Comparison of ENCODE assay signal across 23 cellular contexts in the genomic region with DNA sequence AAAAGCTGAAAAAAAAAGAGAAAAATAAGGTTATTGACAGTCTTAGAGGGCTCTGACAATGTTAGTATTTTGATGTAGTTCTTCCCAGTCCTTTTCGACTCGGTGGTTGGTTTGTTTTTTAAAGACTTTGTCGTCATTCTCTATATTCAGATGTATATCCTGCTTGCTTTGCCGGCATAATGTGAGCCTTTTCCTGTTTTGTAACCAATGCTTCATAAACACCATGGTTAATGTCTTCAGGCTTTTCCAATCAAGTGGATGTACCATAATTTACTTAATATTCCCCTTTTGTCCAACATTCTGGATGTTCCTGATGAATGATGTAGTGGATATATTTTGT. TPM values are rescaled to one million over a fixed set of nuclear protein-coding genes. Genes with fewer than 3 reads are reported as not detected.
DNase-seq lines count a peak whose midpoint lies in the region; ATAC-seq and TF ChIP-seq lines count a peak whose summit lies in the region.
"Had no signal": no experiment of that assay in that cellular context is flagged by ENCODE, and none has a peak within 500 bp of the region (broad histone marks: within the 10 kb centered on the region; RNA-seq: fewer than 3 reads in every experiment).

No MANE protein-coding gene starts in this region.

- no peak overlapping the region for H2AFZ ChIP-seq in PC-3 (ENCODE audit: low read length)
- no peak overlapping the region for H2AFZ ChIP-seq in osteoblast (ENCODE audit: low read length)

- POLR2A ChIA-PET in PC-3 (lab: Charles Lee; ENCODE audit: unreplicated experiment) = no interaction called here

- TF ChIP-seq CTCF in PC-3 (conservative IDR thresholded peaks at IDR 0.05; ENCODE audit: low read depth, low read length) (no peak), glutamatergic neuron (IDR thresholded peaks at IDR 0.05; ENCODE audit: partially characterized antibody, unreplicated experiment) (no peak), osteoblast (IDR thresholded peaks at IDR 0.05; ENCODE audit: extremely low read depth, low read depth, low read length) (no peak)

- CTCF ChIA-PET in PC-3 (lab: Charles Lee) = no interaction called here

- H4K20me1 ChIP-seq in BLaER1 treated with 17β-estradiol and CSF1 and Interleukin-3, amounts not matched to agents 10 nM and 100 nM = peaks cover 43 to 96% (median 84%) of the 10 kb centered on the region in 11 experiments; a peak in 21 of 22 replicates
- H4K20me1 ChIP-seq in PC-3 (ENCODE audit: low read length) = peaks cover 8% of the 10 kb centered on the region; the same call in 1 of the 2 replicates
- H4K20me1 ChIP-seq in osteoblast (ENCODE audit: insufficient read depth, low read length) = peaks cover 78% of the 10 kb centered on the region

- intact Hi-C loops in PC-3 (cut with micrococcal nuclease) = no loop called here

- H3K36me3 ChIP-seq in BLaER1 treated with 17β-estradiol and CSF1 and Interleukin-3, amounts not matched to agents 10 nM and 100 nM = peaks cover 0 to 23% (median 4%) of the 10 kb centered on the region in 11 experiments; a peak in 9 of 22 replicates
- 0 out of 2 replicates have a peak, but pooled peaks cover 5% of the 10 kb centered on the region for H3K36me3 ChIP-seq in PC-3 (ENCODE audit: low read depth, low read length)
- H3K36me3 ChIP-seq in osteoblast (ENCODE audit: insufficient read depth, low read length) = no peaks in the 10 kb centered on the region
- H3K36me3 ChIP-seq: gastroesophageal sphincter, ovary, right atrium auricular region had no signal

- no peak for DNase-seq in PC-3
- no peak for DNase-seq in glutamatergic neuron
- peak; percentile 83 for DNase-seq in osteoblast (ENCODE audit: insufficient read length, low spot score, missing footprints)
- DNase-seq: activated CD4-positive, alpha-beta T cell treated with anti-CD3 and anti-CD28 coated beads, Interleukin-2, amount 10 ng/mL, durations not matched to agents 7 days and 5 days; AML-193; amniotic stem cell; Caco-2; central memory CD4-positive, alpha-beta T cell; HCEC 1CT; Kasumi-1; mucosa of descending colon; NCI-H1092 treated with DMSO at 0.1 percent for 48 hours; NCI-H2029 treated with DMSO at 0.1 percent for 48 hours; ovary had no signal

- H3K27ac ChIP-seq in BLaER1 treated with 17β-estradiol and CSF1 and Interleukin-3, amounts not matched to agents 10 nM and 100 nM = peak overlapping the region in 10 of 11 experiments; percentile 65 to 83 (median 72); a peak in 21 of 22 replicates
- H3K27ac ChIP-seq in PC-3 (ENCODE audit: low read length) (0 out of 2 replicates have a peak overlapping the region, but pooled peaks have one; percentile 2), osteoblast (ENCODE audit: low read depth, low read length) (no peak overlapping the region)
- H3K27ac ChIP-seq: ovary, VCaP had no signal

- H3K9me3 ChIP-seq in BLaER1 treated with 17β-estradiol and CSF1 and Interleukin-3, amounts not matched to agents 10 nM and 100 nM (replicated peaks in 1 of 11) = no peaks in the 10 kb centered on the region
- H3K9me3 ChIP-seq in PC-3 (ENCODE audit: low read length) (no peaks in the 10 kb centered on the region), osteoblast (ENCODE audit: low read depth, low read length) (no peaks in the 10 kb centered on the region)
- H3K9me3 ChIP-seq: Caco-2, gastroesophageal sphincter, mucosa of descending colon, ovary, right atrium auricular region had no signal

- H3K9ac ChIP-seq in BLaER1 treated with 17β-estradiol and CSF1 and Interleukin-3, amounts not matched to agents 10 nM and 100 nM = peak overlapping the region; percentile 42 to 84 (median 74); a peak in 18 of 22 replicates
- no peak overlapping the region for H3K9ac ChIP-seq in PC-3 (ENCODE audit: low read length)

- peaks cover 47% of the 10 kb centered on the region for H3K4me1 Mint-ChIP-seq in glutamatergic neuron (ENCODE audit: low read depth, unreplicated experiment)

- H3F3A ChIP-seq in PC-3 (ENCODE audit: low read length, unreplicated experiment) = no peaks in the 10 kb centered on the region

- peaks cover 65 to 92% (median 87%) of the 10 kb centered on the region in 10 experiments for H3K4me1 ChIP-seq in BLaER1 treated with 17β-estradiol and CSF1 and Interleukin-3, amounts not matched to agents 10 nM and 100 nM
- H3K4me1 ChIP-seq in PC-3 (ENCODE audit: insufficient read depth, low read length) (peaks cover 23% of the 10 kb centered on the region), osteoblast (ENCODE audit: insufficient read depth, low read length) (peaks cover 17% of the 10 kb centered on the region)
- H3K4me1 ChIP-seq: Caco-2 had no signal

- H3K9me3 Mint-ChIP-seq in glutamatergic neuron (ENCODE audit: unreplicated experiment) = peaks cover 32% of the 10 kb centered on the region
- H3K9me3 Mint-ChIP-seq: activated CD4-positive, alpha-beta T cell treated with anti-CD3 and anti-CD28 coated beads, Interleukin-2, amount 10 ng/mL, durations not matched to agents 7 days and 5 days; activated T-helper 2 cell treated with anti-CD3 and anti-CD28 coated beads, Interferon-gamma antibody, Interleukin-2, Interleukin-4, amounts not matched to agents 10 μg/mL and 5 μg/mL and 100 μg/mL, durations not matched to agents 14 hours and 24 hours and 36 hours had no signal

- no peaks in the 10 kb centered on the region for H3K36me3 Mint-ChIP-seq in glutamatergic neuron (ENCODE audit: unreplicated experiment)

- H3K4me2 ChIP-seq in BLaER1 treated with 17β-estradiol and CSF1 and Interleukin-3, amounts not matched to agents 10 nM and 100 nM = peak overlapping the region; percentile 96 to 100 (median 98)
- H3K4me2 ChIP-seq in PC-3 (ENCODE audit: low read length) = no peak overlapping the region
- no peak overlapping the region for H3K4me2 ChIP-seq in osteoblast (ENCODE audit: insufficient read depth, low read length)

- H3K27me3 ChIP-seq in BLaER1 treated with 17β-estradiol and CSF1 and Interleukin-3, amounts not matched to agents 10 nM and 100 nM = peaks cover 14 to 22% (median 16%) of the 10 kb centered on the region in 11 experiments
- H3K27me3 ChIP-seq in PC-3 (ENCODE audit: low read length) (no peaks in the 10 kb centered on the region), osteoblast (ENCODE audit: insufficient read depth, low read length) (no peaks in the 10 kb centered on the region)
- H3K27me3 ChIP-seq: gastroesophageal sphincter, ovary, right atrium auricular region had no signal

- peak overlapping the region in 1 of 10 experiments; percentile 71; a peak in 1 of 20 replicates for H3K4me3 ChIP-seq in BLaER1 treated with 17β-estradiol and CSF1 and Interleukin-3, amounts not matched to agents 10 nM and 100 nM
- H3K4me3 ChIP-seq in PC-3 (ENCODE audit: low read length) (no peak overlapping the region), osteoblast (ENCODE audit: insufficient read depth, low read length) (no peak overlapping the region)
- H3K4me3 ChIP-seq: gastroesophageal sphincter, mucosa of descending colon, ovary, right atrium auricular region had no signal

- H3K9me2 ChIP-seq in PC-3 (replicated peaks; ENCODE audit: low read length) = no peaks in the 10 kb centered on the region

- ATAC-seq in PC-3 = no peak
- no peak for ATAC-seq in GM19455 (IDR thresholded peaks at IDR 0.05; ENCODE audit: unreplicated experiment)
- ATAC-seq in HG02571 (IDR thresholded peaks at IDR 0.05; ENCODE audit: unreplicated experiment) = no peak
- ATAC-seq in GM18868 (IDR thresholded peaks at IDR 0.05; ENCODE audit: unreplicated experiment) = no peak
- ATAC-seq: esophagus mucosa, gastroesophageal sphincter, mucosa of descending colon had no signal

- H3K27ac Mint-ChIP-seq in glutamatergic neuron (ENCODE audit: unreplicated experiment) = no peak overlapping the region
- H3K27ac Mint-ChIP-seq: activated CD4-positive, alpha-beta T cell treated with anti-CD3 and anti-CD28 coated beads, Interleukin-2, amount 10 ng/mL, durations not matched to agents 7 days and 5 days; activated T-helper 2 cell treated with anti-CD3 and anti-CD28 coated beads, Interferon-gamma antibody, Interleukin-2, Interleukin-4, amounts not matched to agents 10 μg/mL and 5 μg/mL and 100 μg/mL, durations not matched to agents 14 hours and 24 hours and 36 hours had no signal

- no TSS peak for BruUV-seq in PC-3 (replicated peaks; lab: Mats Ljungman, UMichigan)

- H3K4me3 Mint-ChIP-seq in glutamatergic neuron (ENCODE audit: unreplicated experiment) = peak overlapping the region; percentile 70
- H3K4me3 Mint-ChIP-seq: activated CD4-positive, alpha-beta T cell treated with anti-CD3 and anti-CD28 coated beads, Interleukin-2, amount 10 ng/mL, durations not matched to agents 7 days and 5 days had no signal

- peaks cover 64% of the 10 kb centered on the region for H3K79me2 ChIP-seq in PC-3 (ENCODE audit: low read length)
- peaks cover 75% of the 10 kb centered on the region for H3K79me2 ChIP-seq in osteoblast (ENCODE audit: insufficient read depth, low read length)

- peaks cover 19% of the 10 kb centered on the region for H3K27me3 Mint-ChIP-seq in glutamatergic neuron (ENCODE audit: unreplicated experiment)

RNA-seq across cellular contexts. Expression of gene RAI1, which starts 45.4 kb away (rescaled TPM):
- 33.0 and 64.2 TPM in 2 replicates for total RNA-seq in PC-3 (2014; rRNA removed)
- 70.2 TPM for total RNA-seq in glutamatergic neuron (ENCODE audit: unreplicated experiment)
- 14.4 and 15.6 TPM in 2 replicates for total RNA-seq in osteoblast

Comparison
In these comparisons a context has a peak if more than half of its experiments do, and no peak if none do; other contexts are left out.
1. H3K4me2 ChIP-seq: peak in BLaER1 treated with 17β-estradiol and CSF1 and Interleukin-3, amounts not matched to agents 10 nM and 100 nM (11 of 11); none in PC-3 (single experiment) and osteoblast (single experiment).